2 cellular contexts compared by ENCODE assay signal in the genomic region with DNA sequence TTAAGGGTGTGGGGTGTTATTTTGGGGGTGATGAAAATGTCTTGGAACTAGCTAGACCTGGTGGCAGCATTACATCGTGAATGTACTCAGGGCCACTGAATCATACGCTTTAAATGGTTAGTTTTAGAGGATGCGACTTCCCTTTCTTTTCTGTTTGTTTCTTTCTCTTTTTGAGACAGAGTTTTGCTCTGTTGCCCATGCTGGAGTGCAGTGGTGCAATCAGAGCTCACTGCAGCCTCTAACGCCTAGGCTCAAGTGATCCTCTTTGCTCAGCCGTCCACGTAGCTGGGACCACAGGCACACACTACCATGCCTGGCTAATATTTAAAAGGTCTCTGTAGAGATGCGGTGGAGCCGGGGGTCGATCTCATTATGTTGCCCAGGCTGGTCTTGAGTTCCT.
TF ChIP-seq lines count a peak whose summit lies in the region.

No MANE protein-coding gene starts in this region.

TF ChIP-seq in GM23338, 12 proteins besides CTCF, POLR2A, EP300 and RAD21:
- TF ChIP-seq CREB1 (CRISPR knock-in tag; IDR thresholded peaks at IDR 0.05; ENCODE audit: low read depth) = no peak
- no peak for TF ChIP-seq EZH2 (IDR thresholded peaks at IDR 0.05; ENCODE audit: low read depth, unreplicated experiment)
- no peak for TF ChIP-seq EZH2phosphoT487 (IDR thresholded peaks at IDR 0.05; ENCODE audit: unreplicated experiment)

TF ChIP-seq in K562, 482 proteins besides CTCF, POLR2A, EP300 and RAD21:
- TF ChIP-seq ZC3H4 (CRISPR knock-in tag; IDR thresholded peaks at IDR 0.05; ENCODE audit: borderline replicate concordance) (no peak), SIN3B (IDR thresholded peaks at IDR 0.05; ENCODE audit: low read depth) (no peak), RBM25 (IDR thresholded peaks at IDR 0.05; ENCODE audit: low read depth, low read length, severe bottlenecking) (no peak), ZNF75A (CRISPR knock-in tag; IDR thresholded peaks at IDR 0.05) (no peak), ZNF445 (CRISPR knock-in tag; IDR thresholded peaks at IDR 0.05; ENCODE audit: low read depth) (no peak)
